ENCODE assay signal across 8 cellular contexts in the genomic region with DNA sequence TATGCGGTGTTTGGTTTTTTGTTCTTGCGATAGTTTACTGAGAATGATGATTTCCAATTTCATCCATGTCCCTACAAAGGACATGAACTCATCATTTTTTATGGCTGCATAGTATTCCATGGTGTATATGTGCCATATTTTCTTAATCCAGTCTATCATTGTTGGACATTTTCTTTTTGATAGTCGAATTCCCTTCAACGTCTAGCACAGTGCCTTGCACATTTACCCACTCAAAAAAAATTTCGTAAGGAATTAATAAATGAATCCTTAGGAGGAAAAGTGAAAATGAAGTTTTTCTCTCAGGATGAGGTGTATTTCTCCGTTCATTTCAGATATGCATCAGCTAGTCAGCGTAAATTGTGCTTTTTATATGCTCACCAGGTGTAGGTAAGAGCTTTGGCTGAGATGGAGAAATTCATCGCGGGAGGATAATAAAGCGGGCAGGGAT. TPM values are rescaled to one million over a fixed set of nuclear protein-coding genes. Genes with fewer than 3 reads are reported as not detected.
DNase-seq lines count a peak whose midpoint lies in the region; ATAC-seq and TF ChIP-seq lines count a peak whose summit lies in the region.
"Not testable (repeated sequence)": the region's sequence is repeated elsewhere in the genome, so short reads cannot be mapped to it uniquely, and the experiment has no call there.

No MANE protein-coding gene starts in this region.

- H3K4me3 Mint-ChIP-seq in activated T-helper 17 cell treated with anti-CD3 and anti-CD28 coated beads, Interleukin-2, amount 50 U/mL, for 72 hours: peak overlapping the region; percentile 72
- peak overlapping the region; percentile 78 for H3K4me3 Mint-ChIP-seq in dendritic cell treated with granulocyte-macrophage colony-stimulating factor and Interleukin-4, amounts not matched to agents 40 ng/mL and 50 ng/mL, for 4 days
- H3K4me3 Mint-ChIP-seq in naive B cell: peak overlapping the region; percentile 85 to 95 (median 93)

- not testable (repeated sequence) for TF ChIP-seq CTCF in 22Rv1 (IDR thresholded peaks at IDR 0.05); Peyer's patch (IDR thresholded peaks at IDR 0.05)

- not testable (repeated sequence) for H3K9me3 Mint-ChIP-seq in activated T-helper 17 cell treated with anti-CD3 and anti-CD28 coated beads, Interleukin-2, amount 50 U/mL, for 72 hours; dendritic cell treated with granulocyte-macrophage colony-stimulating factor and Interleukin-4, amounts not matched to agents 40 ng/mL and 50 ng/mL, for 4 days; naive B cell

- H3K9me3 ChIP-seq in Peyer's patch; right cardiac atrium (ENCODE audit: control insufficient read depth, low read length): not testable (repeated sequence)

- not testable (repeated sequence) for TF ChIP-seq POLR2A in Peyer's patch (IDR thresholded peaks at IDR 0.05)

- not testable (repeated sequence) for H3K36me3 Mint-ChIP-seq in activated T-helper 17 cell treated with anti-CD3 and anti-CD28 coated beads, Interleukin-2, amount 50 U/mL, for 72 hours (ENCODE audit: low read depth); dendritic cell treated with granulocyte-macrophage colony-stimulating factor and Interleukin-4, amounts not matched to agents 40 ng/mL and 50 ng/mL, for 4 days (ENCODE audit: low read depth); naive B cell

- not testable (repeated sequence) for ATAC-seq in activated T-helper 17 cell treated with anti-CD3 and anti-CD28 coated beads, Interleukin-2, amount 50 U/mL, for 72 hours (replicated peaks); right cardiac atrium; naive B cell (ENCODE audit: low read depth in 2 of 2)

- 14% methylated on average over 8 of the region's 10 CpGs for WGBS in right cardiac atrium

- not testable (repeated sequence) for H3K4me1 Mint-ChIP-seq in activated T-helper 17 cell treated with anti-CD3 and anti-CD28 coated beads, Interleukin-2, amount 50 U/mL, for 72 hours
- H3K4me1 Mint-ChIP-seq in dendritic cell treated with granulocyte-macrophage colony-stimulating factor and Interleukin-4, amounts not matched to agents 40 ng/mL and 50 ng/mL, for 4 days (ENCODE audit: low read depth): peaks cover 35% of the 10 kb centered on the region
- peaks cover 19 to 26% (median 20%) of the 10 kb centered on the region in 3 donors for H3K4me1 Mint-ChIP-seq in naive B cell

- peak overlapping the region; percentile 83 for H3K27ac ChIP-seq in 22Rv1
- H3K27ac ChIP-seq in Peyer's patch: peak overlapping the region in 1 of 4 donors; percentile 60
- H3K27ac ChIP-seq in right cardiac atrium (ENCODE audit: low read length); skin epidermis: not testable (repeated sequence)

- not testable (repeated sequence) for H3K27me3 ChIP-seq in H7 (ENCODE audit: control insufficient read depth, insufficient read depth, low read length); Peyer's patch; right cardiac atrium (ENCODE audit: control insufficient read depth, insufficient read depth)

- H3K27ac Mint-ChIP-seq in activated T-helper 17 cell treated with anti-CD3 and anti-CD28 coated beads, Interleukin-2, amount 50 U/mL, for 72 hours: not testable (repeated sequence)
- peak overlapping the region; percentile 6 for H3K27ac Mint-ChIP-seq in dendritic cell treated with granulocyte-macrophage colony-stimulating factor and Interleukin-4, amounts not matched to agents 40 ng/mL and 50 ng/mL, for 4 days
- H3K27ac Mint-ChIP-seq in naive B cell: peak overlapping the region in 1 of 6 donors; percentile 37

- H3K4me3 ChIP-seq in H7 (ENCODE audit: insufficient read depth, low read depth, low read length) (peak overlapping the region; percentile 99; the same call in 1 of the 2 replicates), Peyer's patch (peak overlapping the region; percentile 38 to 66 (median 52)), right cardiac atrium (ENCODE audit: low read length) (peak overlapping the region; percentile 69), skin epidermis (peak overlapping the region; percentile 52 to 76 (median 58))

- DNase-seq in H7, Peyer's patch, right cardiac atrium, naive B cell: not testable (repeated sequence)

- H3K27me3 Mint-ChIP-seq in activated T-helper 17 cell treated with anti-CD3 and anti-CD28 coated beads, Interleukin-2, amount 50 U/mL, for 72 hours: peaks cover 33% of the 10 kb centered on the region
- H3K27me3 Mint-ChIP-seq in dendritic cell treated with granulocyte-macrophage colony-stimulating factor and Interleukin-4, amounts not matched to agents 40 ng/mL and 50 ng/mL, for 4 days: peaks cover 26% of the 10 kb centered on the region
- peaks cover 4 to 30% (median 27%) of the 10 kb centered on the region in 3 donors for H3K27me3 Mint-ChIP-seq in naive B cell

- intact Hi-C loops in dendritic cell treated with granulocyte-macrophage colony-stimulating factor and Interleukin-4, amounts not matched to agents 40 ng/mL and 50 ng/mL, for 4 days (cut with micrococcal nuclease): loop anchor here (10.0 kb wide), 1 partner anchor 63 kb away; no protein-coding TSS in a partner anchor
- intact Hi-C loops in right cardiac atrium (cut with DNase I): not testable (repeated sequence)

- H3K4me1 ChIP-seq in Peyer's patch: peaks cover 0 to 13% (median 2%) of the 10 kb centered on the region in 4 donors
- not testable (repeated sequence) for H3K4me1 ChIP-seq in right cardiac atrium (ENCODE audit: control insufficient read depth, insufficient read depth, low read length)

- not testable (repeated sequence) for H3K36me3 ChIP-seq in H7 (replicated peaks; ENCODE audit: control insufficient read depth, insufficient read depth, low read length); Peyer's patch

RNA-seq across cellular contexts. Expression of gene PHGDH, which starts 0.4 kb away (rescaled TPM):
- 586 and 589 TPM in 2 replicates for total RNA-seq in H7 (2014; rRNA removed; shearing (Covaris generic))
- total RNA-seq in Peyer's patch (10 to 100 TPM in 1 of 4 donors, 1 to 10 TPM in 3; 2.8 to 19.0 (median 4.3) TPM), right cardiac atrium (10 to 100 TPM; 18.1 to 43.1 (median 20.5) TPM)
- 10 to 100 TPM; 11.6 to 27.5 TPM for total RNA-seq in activated T-helper 17 cell treated with anti-CD3 and anti-CD28 coated beads, Interleukin-2, amount 50 U/mL, for 72 hours
- polyA plus RNA-seq in right cardiac atrium (11.9 TPM), naive B cell (ENCODE audit: low read depth in 6 of 6) (10 to 100 TPM in 1 of 6 donors, 1 to 10 TPM in 4, not detected in 1; 2.4 to 11.3 (median 2.7) TPM)

RNA-seq across cellular contexts. Expression of gene HMGCS2, which starts 57.3 kb away (rescaled TPM):
- total RNA-seq in H7 (2014; rRNA removed; shearing (Covaris generic)): not detected in 2 replicates
- total RNA-seq in Peyer's patch (1,000 to 10,000 TPM in 1 of 4 donors, 100 to 1,000 TPM in 1, 10 to 100 TPM in 2; 10.9 to 1,165 (median 71.0) TPM), right cardiac atrium (10 to 100 TPM in 3 of 4 donors, under 1 TPM in 1; 0.82 to 50.8 (median 21.4) TPM)
- not detected for total RNA-seq in activated T-helper 17 cell treated with anti-CD3 and anti-CD28 coated beads, Interleukin-2, amount 50 U/mL, for 72 hours
- polyA plus RNA-seq in right cardiac atrium (18.5 TPM), naive B cell (ENCODE audit: low read depth in 6 of 6) (not detected)

Comparison
In these comparisons a context has a peak if more than half of its experiments do, and no peak if none do; other contexts are left out.
1. RNA of gene PHGDH, which starts 0.4 kb away (total RNA-seq): 586 to 589 TPM in H7; 11.6 to 27.5 TPM in activated T-helper 17 cell treated with anti-CD3 and anti-CD28 coated beads, Interleukin-2, amount 50 U/mL, for 72 hours, 18.1 to 43.1 TPM in right cardiac atrium and 2.8 to 19.0 TPM in Peyer's patch; every median in the first group is over 10 times any median in the second.
2. Peak in every context shown above with its lines, with median percentiles within 50 percentile points of each other: H3K4me3 ChIP-seq and H3K4me3 Mint-ChIP-seq.